Comparison of ENCODE assay signal across 22 cellular contexts in the genomic region with DNA sequence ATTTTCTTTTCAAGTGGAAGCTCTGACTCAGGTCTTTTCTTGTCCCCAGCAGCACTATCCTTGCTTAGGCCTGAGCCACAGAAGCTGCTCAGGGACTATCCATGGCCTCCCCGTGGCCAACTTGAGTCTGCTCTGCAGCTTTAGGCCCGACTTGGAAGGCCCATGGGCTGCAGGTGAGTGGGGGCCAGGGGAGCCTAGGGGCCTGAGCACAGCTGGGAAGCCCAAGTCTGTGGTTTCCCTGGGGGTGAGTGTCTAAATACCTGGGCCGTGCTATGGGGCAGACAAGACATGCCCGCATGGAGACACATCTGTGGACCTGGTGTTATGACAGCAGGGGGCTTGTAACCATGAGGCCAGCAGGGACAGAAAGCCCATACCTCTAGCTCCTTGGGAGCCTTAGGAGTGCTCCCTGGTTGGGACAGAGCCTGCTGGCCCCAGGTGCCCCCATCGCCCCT. TPM values are rescaled to one million over a fixed set of nuclear protein-coding genes. Genes with fewer than 3 reads are reported as not detected.
A peak's percentile ranks its signal among the peaks of the same experiment; 100 is the strongest.
DNase-seq lines count a peak whose midpoint lies in the region; ATAC-seq and TF ChIP-seq lines count a peak whose summit lies in the region.
"Had no signal": no experiment of that assay in that cellular context is flagged by ENCODE, and none has a peak within 500 bp of the region (broad histone marks: within the 10 kb centered on the region; RNA-seq: fewer than 3 reads in every experiment).

A gene (plus strand): TSS at position 51 of the 455 bp plus-strand sequence. CDS start 5,839 bp downstream, outside the sequence.

- H3K9ac ChIP-seq in IMR-90 (ENCODE audit: low read depth, low read length): no peak within 1 kb of the TSS
- H3K9ac ChIP-seq: GM23248 had no signal

- H3K18ac ChIP-seq in IMR-90 (ENCODE audit: low read depth, low read length): no peak within 1 kb of the TSS

- no CpG with 5 or more reads among the region's 5 CpGs for WGBS in IMR-90 (ENCODE audit: extremely low coverage in 2 of 2, insufficient read length in 1 of 2), 2 experiments
- WGBS in testis, 2 donors: 97 to 100% methylated on average over 2 to 5 of the region's 5 CpGs

- TF ChIP-seq POLR2A in IMR-90 (IDR thresholded peaks at IDR 0.05; ENCODE audit: low read depth, low read length) (no peak), testis (IDR thresholded peaks at IDR 0.05) (no peak)

- H3K4ac ChIP-seq in IMR-90 (ENCODE audit: low read depth, low read length): no peak within 1 kb of the TSS

- dilution Hi-C loops in IMR-90 (cut with HindIII; ENCODE audit: low sequenced_read_pairs, unreplicated experiment): no loop called here

- no peak for TF ChIP-seq CTCF in IMR-90 (conservative IDR thresholded peaks at IDR 0.05; ENCODE audit: low read depth, low read length)
- no peak for TF ChIP-seq CTCF in dorsolateral prefrontal cortex (IDR thresholded peaks at IDR 0.05 in 54 of 56, conservative IDR thresholded peaks at IDR 0.05 in 2 of 56; ENCODE audit: low read depth in 1 of 56, partially characterized antibody in 56 of 56)
- no peak for TF ChIP-seq CTCF in testis (IDR thresholded peaks at IDR 0.05)

- H2BK20ac ChIP-seq in IMR-90 (ENCODE audit: low read depth, low read length): no peak within 1 kb of the TSS

- H4K8ac ChIP-seq in IMR-90 (ENCODE audit: low read depth in 2 of 2, low read length in 2 of 2): no peak within 1 kb of the TSS

- no peak within 1 kb of the TSS for H4K91ac ChIP-seq in IMR-90 (ENCODE audit: insufficient read depth, low read depth, low read length)

- H3K9me3 ChIP-seq in IMR-90 (ENCODE audit: control insufficient read depth, insufficient read depth, low read length) (no peaks in the 10 kb centered on the region), testis (no peaks in the 10 kb centered on the region)

- H3K4me3 ChIP-seq in IMR-90 (ENCODE audit: insufficient read depth, low read depth, low read length): no peak within 1 kb of the TSS
- no peak within 1 kb of the TSS for H3K4me3 ChIP-seq in dorsolateral prefrontal cortex
- no peak within 1 kb of the TSS for H3K4me3 ChIP-seq in testis
- H3K4me3 ChIP-seq: GM23248 had no signal

- no peak within 1 kb of the TSS for H3K56ac ChIP-seq in IMR-90 (ENCODE audit: extremely low read depth, insufficient read depth, low read length)

- no peak within 1 kb of the TSS for H4K5ac ChIP-seq in IMR-90 (ENCODE audit: low read depth, low read length)

- H3K9me1 ChIP-seq in IMR-90 (ENCODE audit: insufficient read depth, low read length): 0 out of 2 replicates have a peak, but pooled peaks cover 3% of the 10 kb centered on the region

- intact Hi-C loops in IMR-90 (cut with micrococcal nuclease) (no loop called here), dorsolateral prefrontal cortex (cut with DNase I) (no loop called here), testis (cut with DNase I; ENCODE audit: low total_unique reads) (no loop called here)

- H3K14ac ChIP-seq in IMR-90 (replicated peaks; ENCODE audit: low read depth, low read length): no peak within 1 kb of the TSS

- no peak within 1 kb of the TSS for H2AK5ac ChIP-seq in IMR-90 (ENCODE audit: low read depth, low read length)

- H3K27ac ChIP-seq in IMR-90 (ENCODE audit: insufficient read depth, low read length): no peak within 1 kb of the TSS
- H3K27ac ChIP-seq in dorsolateral prefrontal cortex: peak within 1 kb of the TSS in 1 of 59 donors; percentile 26
- H3K27ac ChIP-seq in testis: no peak within 1 kb of the TSS
- H3K27ac ChIP-seq: GM23248, WERI-Rb-1 had no signal

- no TSS peak for BruUV-seq in IMR-90 (replicated peaks; lab: Mats Ljungman, UMichigan)

- no peak within 1 kb of the TSS for H3K4me2 ChIP-seq in IMR-90 (ENCODE audit: low read depth, low read length)

- H3K36me3 ChIP-seq in IMR-90 (ENCODE audit: control insufficient read depth, insufficient read depth, low read length) (no peaks in the 10 kb centered on the region), testis (ENCODE audit: low read depth, missing control alignments) (no peaks in the 10 kb centered on the region)
- H3K36me3 ChIP-seq: WERI-Rb-1 had no signal

- peak within 1 kb of the TSS; percentile 25 for H2AK9ac ChIP-seq in IMR-90 (replicated peaks; ENCODE audit: low read depth, low read length, poor library complexity)

- H2BK120ac ChIP-seq in IMR-90 (ENCODE audit: low read depth, low read length): no peak within 1 kb of the TSS

- H3K79me1 ChIP-seq in IMR-90 (ENCODE audit: low read depth in 1 of 2, low read length in 2 of 2): no peaks in the 10 kb centered on the region

- DNase-seq in IMR-90 (no peak), dorsolateral prefrontal cortex (no peak), mesenteric fat pad (ENCODE audit: low spot score) (no peak), testis (no peak), MV-4-11 (lab: John Stamatoyannopoulos, UW) (no peak), NOMO-1 treated with DMSO at 0.1 percent for 48 hours (lab: John Stamatoyannopoulos, UW; ENCODE audit: unreplicated experiment) (no peak)
- DNase-seq: activated CD4-positive, alpha-beta memory T cell treated with anti-CD3 and anti-CD28 coated beads, Interleukin-2, amount 10 ng/mL, durations not matched to agents 7 days and 5 days; activated naive CD8-positive, alpha-beta T cell treated with anti-CD3 and anti-CD28 coated beads, Interleukin-2, amount 10 ng/mL, durations not matched to agents 7 days and 5 days; activated T-cell treated with anti-CD3 and anti-CD28 coated beads, Interleukin-2, amount 50 U/mL, for 4 hours; DMS 273 treated with DMSO at 0.1 percent for 48 hours; effector memory CD8-positive, alpha-beta T cell; GM23248; kidney glomerular epithelial cell; naive thymus-derived CD4-positive, alpha-beta T cell; NCI-H2081; NCI-H524; SHP77 treated with DMSO at 0.1 percent for 48 hours; T-helper 1 cell; WERI-Rb-1 had no signal

- ATAC-seq in IMR-90 (ENCODE audit: low read depth) (no peak), GM18870 (IDR thresholded peaks at IDR 0.05; ENCODE audit: unreplicated experiment) (no peak), GM19351 (IDR thresholded peaks at IDR 0.05; ENCODE audit: unreplicated experiment) (no peak)
- ATAC-seq: activated T-cell treated with anti-CD3 and anti-CD28 coated beads, Interleukin-2, amount 50 U/mL, for 4 hours; effector memory CD8-positive, alpha-beta T cell; naive thymus-derived CD4-positive, alpha-beta T cell had no signal

- POLR2A ChIA-PET in IMR-90 (lab: Charles Lee; ENCODE audit: unreplicated experiment): no interaction called here

- H2BK15ac ChIP-seq in IMR-90 (ENCODE audit: low read depth, low read length): no peak within 1 kb of the TSS

- H3K27me3 ChIP-seq in IMR-90 (ENCODE audit: control insufficient read depth, insufficient read depth, low read length) (peaks cover 45% of the 10 kb centered on the region), dorsolateral prefrontal cortex (peaks cover 0 to 21% (median 5%) of the 10 kb centered on the region in 45 donors), testis (no peaks in the 10 kb centered on the region)

- CTCF ChIA-PET in IMR-90 (lab: Yijun Ruan, JAX): no interaction called here

- H3K4me1 ChIP-seq in IMR-90 (ENCODE audit: control insufficient read depth, insufficient read depth, low read length) (no peaks in the 10 kb centered on the region), testis (peaks cover 36% of the 10 kb centered on the region)

- in situ Hi-C loops in IMR-90 (cut with MboI; ENCODE audit: low sequenced_read_pairs): loop anchor here (25.0 kb wide), 1 partner anchor 390 kb away; a partner anchor contains a TSS

- TF ChIP-seq RAD21 in IMR-90 (IDR thresholded peaks at IDR 0.05; ENCODE audit: low read length): no peak

- peak within 1 kb of the TSS; percentile 21 for H2AFZ ChIP-seq in IMR-90 (replicated peaks; ENCODE audit: low read length, poor library complexity)
- H2AFZ ChIP-seq: GM23248 had no signal

- H2BK5ac ChIP-seq in IMR-90 (ENCODE audit: low read depth, low read length, poor library complexity, severe bottlenecking): no peak within 1 kb of the TSS

- H4K20me1 ChIP-seq in IMR-90 (ENCODE audit: insufficient read depth, low read length): no peaks in the 10 kb centered on the region

- H3K23ac ChIP-seq in IMR-90 (ENCODE audit: low read depth, low read length): no peak within 1 kb of the TSS

TF ChIP-seq in IMR-90, 13 proteins besides CTCF, POLR2A, EP300 and RAD21 (continues in another document):
- TF ChIP-seq, protein P1, sequence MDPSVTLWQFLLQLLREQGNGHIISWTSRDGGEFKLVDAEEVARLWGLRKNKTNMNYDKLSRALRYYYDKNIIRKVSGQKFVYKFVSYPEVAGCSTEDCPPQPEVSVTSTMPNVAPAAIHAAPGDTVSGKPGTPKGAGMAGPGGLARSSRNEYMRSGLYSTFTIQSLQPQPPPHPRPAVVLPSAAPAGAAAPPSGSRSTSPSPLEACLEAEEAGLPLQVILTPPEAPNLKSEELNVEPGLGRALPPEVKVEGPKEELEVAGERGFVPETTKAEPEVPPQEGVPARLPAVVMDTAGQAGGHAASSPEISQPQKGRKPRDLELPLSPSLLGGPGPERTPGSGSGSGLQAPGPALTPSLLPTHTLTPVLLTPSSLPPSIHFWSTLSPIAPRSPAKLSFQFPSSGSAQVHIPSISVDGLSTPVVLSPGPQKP (IDR thresholded peaks at IDR 0.05; ENCODE audit: borderline replicate concordance, low read depth, low read length): no peak
- TF ChIP-seq MAZ (IDR thresholded peaks at IDR 0.05; ENCODE audit: borderline replicate concordance, low read depth, low read length) (no peak), NFE2L2 (IDR thresholded peaks at IDR 0.05; ENCODE audit: low read depth, low read length) (no peak), SMC3 (IDR thresholded peaks at IDR 0.05; ENCODE audit: low read depth, low read length) (no peak), FOS (IDR thresholded peaks at IDR 0.05; ENCODE audit: low read depth, low read length) (no peak), CHD1 (IDR thresholded peaks at IDR 0.05; ENCODE audit: low read depth, low read length) (no peak), BHLHE40 (IDR thresholded peaks at IDR 0.05; ENCODE audit: low read depth, low read length) (no peak), RFX5 (IDR thresholded peaks at IDR 0.05; ENCODE audit: low read depth, low read length) (no peak)
- TF ChIP-seq, protein P2, sequence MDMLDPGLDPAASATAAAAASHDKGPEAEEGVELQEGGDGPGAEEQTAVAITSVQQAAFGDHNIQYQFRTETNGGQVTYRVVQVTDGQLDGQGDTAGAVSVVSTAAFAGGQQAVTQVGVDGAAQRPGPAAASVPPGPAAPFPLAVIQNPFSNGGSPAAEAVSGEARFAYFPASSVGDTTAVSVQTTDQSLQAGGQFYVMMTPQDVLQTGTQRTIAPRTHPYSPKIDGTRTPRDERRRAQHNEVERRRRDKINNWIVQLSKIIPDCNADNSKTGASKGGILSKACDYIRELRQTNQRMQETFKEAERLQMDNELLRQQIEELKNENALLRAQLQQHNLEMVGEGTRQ (IDR thresholded peaks at IDR 0.05; ENCODE audit: low read depth, low read length): no peak

RNA-seq across cellular contexts. Expression of the gene that starts here (rescaled TPM):
- under 0.01 and 0.18 TPM in 2 replicates for total RNA-seq in IMR-90 (2012; rRNA removed)
- 0.15 and 0.56 TPM in 2 replicates for polyA plus RNA-seq in IMR-90 (2012; rRNA removed)
- 0.24 and 0.28 TPM in 2 replicates for polyA plus RNA-seq in IMR-90 (2012; cell fraction: cytosol; rRNA removed)
- polyA plus RNA-seq in IMR-90 (2012; cell fraction: nucleus; rRNA removed; ENCODE audit: low replicate concordance): 0.23 and 0.77 TPM in 2 replicates
- total RNA-seq in dorsolateral prefrontal cortex: 10 to 100 TPM in 115 of 120 experiments, 1 to 10 TPM in 5; 7.9 to 65.0 (median 17.4) TPM
- 16.3 TPM for total RNA-seq in mesenteric fat pad
- 10 to 100 TPM in 1 of 2 donors, 1 to 10 TPM in 1; 8.4 to 11.3 TPM for total RNA-seq in testis
- polyA plus RNA-seq in testis (ENCODE audit: insufficient read depth, low read depth, low replicate concordance): 10.2 TPM
- total RNA-seq: activated CD4-positive, alpha-beta memory T cell treated with anti-CD3 and anti-CD28 coated beads, Interleukin-2, amount 10 ng/mL, durations not matched to agents 7 days and 5 days; activated naive CD8-positive, alpha-beta T cell treated with anti-CD3 and anti-CD28 coated beads, Interleukin-2, amount 10 ng/mL, durations not matched to agents 7 days and 5 days; activated T-cell treated with anti-CD3 and anti-CD28 coated beads, Interleukin-2, amount 50 U/mL, for 4 hours; naive thymus-derived CD4-positive, alpha-beta T cell had no signal
- polyA plus RNA-seq: IgD-negative memory B cell; naive thymus-derived CD4-positive, alpha-beta T cell had no signal
